27 cellular contexts compared by ENCODE assay signal in genomic region chr11:128567130-128567529, GRCh38. TPM values are rescaled to one million over a fixed set of nuclear protein-coding genes. Genes with fewer than 3 reads are reported as not detected.
DNase-seq lines count a peak whose midpoint lies in the region; ATAC-seq and TF ChIP-seq lines count a peak whose summit lies in the region.
"Had no signal": no experiment of that assay in that cellular context is flagged by ENCODE, and none has a peak within 500 bp of the region (broad histone marks: within the 10 kb centered on the region; RNA-seq: fewer than 3 reads in every experiment).

No MANE protein-coding gene starts in this region.

- H3K4ac ChIP-seq in IMR-90 (ENCODE audit: low read depth, low read length), result no peak overlapping the region

- no peak overlapping the region for H2AK9ac ChIP-seq in IMR-90 (replicated peaks; ENCODE audit: low read depth, low read length, poor library complexity)

- no peak overlapping the region for H3K4me2 ChIP-seq in IMR-90 (ENCODE audit: low read depth, low read length)

- H3K9me3 ChIP-seq in left ventricle myocardium inferior (replicated peaks) (no peaks in the 10 kb centered on the region), right cardiac atrium (ENCODE audit: control insufficient read depth, low read length) (no peaks in the 10 kb centered on the region), IMR-90 (ENCODE audit: control insufficient read depth, insufficient read depth, low read length) (no peaks in the 10 kb centered on the region), neutrophil (no peaks in the 10 kb centered on the region), subcutaneous abdominal adipose tissue (ENCODE audit: control insufficient read depth in 5 of 5, low read length in 5 of 5) (no peaks in the 10 kb centered on the region)
- H3K9me3 ChIP-seq: BE2C, MG63, SJCRH30 had no signal

- H3K4me1 ChIP-seq in left ventricle myocardium inferior (peaks cover 70% of the 10 kb centered on the region), right cardiac atrium (ENCODE audit: control insufficient read depth, insufficient read depth, low read length) (peaks cover 3% of the 10 kb centered on the region), IMR-90 (ENCODE audit: control insufficient read depth, insufficient read depth, low read length) (no peaks in the 10 kb centered on the region), neutrophil (ENCODE audit: control insufficient read depth in 1 of 2, insufficient read depth in 1 of 2, low read depth in 1 of 2, low read length in 1 of 2) (peaks cover 84 to 85% of the 10 kb centered on the region in 2 experiments), subcutaneous abdominal adipose tissue (ENCODE audit: control insufficient read depth in 5 of 5, insufficient read depth in 5 of 5, low read length in 5 of 5) (peaks cover 7 to 60% (median 13%) of the 10 kb centered on the region in 5 donors)
- H3K4me1 ChIP-seq: BE2C, SJCRH30 had no signal

- TF ChIP-seq POLR2A in IMR-90 (IDR thresholded peaks at IDR 0.05; ENCODE audit: low read depth, low read length) (no peak), erythroblast (IDR thresholded peaks at IDR 0.05; ENCODE audit: low read length) (no peak)

- BruUV-seq in IMR-90 (replicated peaks; lab: Mats Ljungman, UMichigan), result no TSS peak

- no peak for TF ChIP-seq RAD21 in IMR-90 (IDR thresholded peaks at IDR 0.05; ENCODE audit: low read length)

- H4K5ac ChIP-seq in IMR-90 (ENCODE audit: low read depth, low read length), result no peak overlapping the region

- H3K27me3 ChIP-seq in left ventricle myocardium inferior (ENCODE audit: low read depth), result no peaks in the 10 kb centered on the region
- no peaks in the 10 kb centered on the region for H3K27me3 ChIP-seq in right cardiac atrium (ENCODE audit: control insufficient read depth, insufficient read depth)
- peaks cover 12% of the 10 kb centered on the region for H3K27me3 ChIP-seq in IMR-90 (ENCODE audit: control insufficient read depth, insufficient read depth, low read length)
- H3K27me3 ChIP-seq in neutrophil, result no peaks in the 10 kb centered on the region
- no peaks in the 10 kb centered on the region for H3K27me3 ChIP-seq in subcutaneous abdominal adipose tissue (ENCODE audit: control insufficient read depth in 5 of 5, insufficient read depth in 4 of 5, low read length in 5 of 5)
- H3K27me3 ChIP-seq: BE2C, MG63, SJCRH30 had no signal

- CTCF ChIA-PET in IMR-90 (lab: Yijun Ruan, JAX) (no interaction called here), GM10248 (lab: Yijun Ruan, JAX) (interaction anchor here (1.0 to 2.0 kb wide), 3 partner anchors 13 to 62 kb away, joined by 3 to 7 read pairs (median 3); no protein-coding TSS in a partner anchor)

- no peak overlapping the region for H4K8ac ChIP-seq in IMR-90 (ENCODE audit: low read depth in 2 of 2, low read length in 2 of 2)

- H3K4me3 ChIP-seq in left ventricle myocardium inferior, result peak overlapping the region; percentile 53
- no peak overlapping the region for H3K4me3 ChIP-seq in right cardiac atrium (ENCODE audit: low read length)
- no peak overlapping the region for H3K4me3 ChIP-seq in IMR-90 (ENCODE audit: insufficient read depth, low read depth, low read length)
- H3K4me3 ChIP-seq in neutrophil (ENCODE audit: low read depth in 1 of 2, low read length in 1 of 2), result peak overlapping the region; percentile 12 to 35
- H3K4me3 ChIP-seq in subcutaneous abdominal adipose tissue (ENCODE audit: low read depth in 1 of 5, low read length in 5 of 5), result no peak overlapping the region
- H3K4me3 ChIP-seq: GM12878, MG63, SJCRH30 had no signal

- DNase-seq in left ventricle myocardium inferior (no peak), right cardiac atrium (no peak), IMR-90 (no peak), erythroblast (lab: John Stamatoyannopoulos, UW) (no peak), GM10248 (ENCODE audit: extremely low spot score) (no peak), SW 1271 (lab: John Stamatoyannopoulos, UW) (no peak)
- DNase-seq: 8988T; ACHN; BE2C; CD4-positive, alpha-beta memory T cell; COR-L47; DMS53; KBM-7; MG63; NCI-H1105 treated with DMSO at 0.1 percent for 48 hours; NCI-H2029; NCI-H446 treated with DMSO at 0.1 percent for 48 hours; NCI-H526; NCI-H82; NK-92 treated with Interleukin-12 subunit alpha and Interleukin-12 subunit beta, amount 100 ng/mL, for 24 hours; PC-3; SJCRH30 had no signal

- no peak overlapping the region for H3K14ac ChIP-seq in IMR-90 (replicated peaks; ENCODE audit: low read depth, low read length)

- peak overlapping the region; percentile 77 for H3K27ac ChIP-seq in left ventricle myocardium inferior (replicated peaks)
- H3K27ac ChIP-seq in right cardiac atrium (ENCODE audit: low read length), result no peak overlapping the region
- H3K27ac ChIP-seq in IMR-90 (ENCODE audit: insufficient read depth, low read length), result no peak overlapping the region
- peak overlapping the region; percentile 84 for H3K27ac ChIP-seq in neutrophil
- H3K27ac ChIP-seq in subcutaneous abdominal adipose tissue (ENCODE audit: low read depth, low read length), result peak overlapping the region; percentile 32
- H3K27ac ChIP-seq: SJCRH30 had no signal

- 85% methylated on average over 3 of the region's 3 CpGs for WGBS in right cardiac atrium
- WGBS in IMR-90 (ENCODE audit: extremely low coverage in 2 of 2, insufficient read length in 1 of 2), 2 experiments, result no CpG with 5 or more reads among the region's 3 CpGs

- no peak overlapping the region for H3K23ac ChIP-seq in IMR-90 (ENCODE audit: low read depth, low read length)

- H3K9me1 ChIP-seq in IMR-90 (ENCODE audit: insufficient read depth, low read length), result no peaks in the 10 kb centered on the region

- H3K9ac ChIP-seq in IMR-90 (ENCODE audit: low read depth, low read length) (no peak overlapping the region), subcutaneous abdominal adipose tissue (ENCODE audit: low read length in 5 of 5) (no peak overlapping the region)

- in situ Hi-C loops in IMR-90 (cut with MboI; ENCODE audit: low sequenced_read_pairs), result no loop called here

- H3K79me1 ChIP-seq in IMR-90 (ENCODE audit: low read depth in 1 of 2, low read length in 2 of 2), result no peaks in the 10 kb centered on the region

- H3K36me3 ChIP-seq in left ventricle myocardium inferior, result no peaks in the 10 kb centered on the region
- no peaks in the 10 kb centered on the region for H3K36me3 ChIP-seq in IMR-90 (ENCODE audit: control insufficient read depth, insufficient read depth, low read length)
- no peaks in the 10 kb centered on the region for H3K36me3 ChIP-seq in neutrophil
- no peaks in the 10 kb centered on the region for H3K36me3 ChIP-seq in subcutaneous abdominal adipose tissue (ENCODE audit: control insufficient read depth in 5 of 5, insufficient read depth in 5 of 5, low read length in 5 of 5)
- H3K36me3 ChIP-seq: BE2C, MG63, SJCRH30 had no signal

- POLR2A ChIA-PET in IMR-90 (lab: Charles Lee; ENCODE audit: unreplicated experiment), result no interaction called here
- POLR2A ChIA-PET in GM10248 (lab: Yijun Ruan, JAX), result no interaction called here

- H4K91ac ChIP-seq in IMR-90 (ENCODE audit: insufficient read depth, low read depth, low read length), result no peak overlapping the region

- TF ChIP-seq CTCF in left ventricle myocardium inferior (IDR thresholded peaks at IDR 0.05; ENCODE audit: borderline replicate concordance), result no peak
- TF ChIP-seq CTCF in IMR-90 (conservative IDR thresholded peaks at IDR 0.05; ENCODE audit: low read depth, low read length), result no peak
- TF ChIP-seq CTCF in neutrophil (IDR thresholded peaks at IDR 0.05), result no peak
- no peak for TF ChIP-seq CTCF in GM10248 (IDR thresholded peaks at IDR 0.05; ENCODE audit: control extremely low read depth, extremely low read depth, low read depth, missing control alignments)

- no peak overlapping the region for H2BK15ac ChIP-seq in IMR-90 (ENCODE audit: low read depth, low read length)

- no peak overlapping the region for H2AFZ ChIP-seq in IMR-90 (replicated peaks; ENCODE audit: low read length, poor library complexity)

- ATAC-seq in right cardiac atrium (no peak), IMR-90 (ENCODE audit: low read depth) (no peak)
- ATAC-seq: GM12878, HCT116, PC-3, SK-N-SH treated with all-trans-retinoic acid at 6 μM for 48 hours had no signal

- H2BK20ac ChIP-seq in IMR-90 (ENCODE audit: low read depth, low read length), result no peak overlapping the region

- H4K20me1 ChIP-seq in IMR-90 (ENCODE audit: insufficient read depth, low read length), result no peaks in the 10 kb centered on the region

- dilution Hi-C loops in IMR-90 (cut with HindIII; ENCODE audit: low sequenced_read_pairs, unreplicated experiment), result no loop called here

- H3K18ac ChIP-seq in IMR-90 (ENCODE audit: low read depth, low read length), result no peak overlapping the region

- intact Hi-C loops in left ventricle myocardium inferior (cut with micrococcal nuclease) (no loop called here), right cardiac atrium (cut with DNase I) (no loop called here), IMR-90 (cut with micrococcal nuclease) (no loop called here)

- H2AK5ac ChIP-seq in IMR-90 (ENCODE audit: low read depth, low read length), result no peak overlapping the region

- no peak overlapping the region for H2BK120ac ChIP-seq in IMR-90 (ENCODE audit: low read depth, low read length)

- H2BK5ac ChIP-seq in IMR-90 (ENCODE audit: low read depth, low read length, poor library complexity, severe bottlenecking), result no peak overlapping the region

- H3K56ac ChIP-seq in IMR-90 (ENCODE audit: extremely low read depth, insufficient read depth, low read length), result no peak overlapping the region

TF ChIP-seq in IMR-90, 13 proteins besides CTCF, POLR2A, EP300 and RAD21:
- TF ChIP-seq CEBPB (IDR thresholded peaks at IDR 0.05; ENCODE audit: low read depth, low read length) (peak; percentile 42; the same call in 1 of the 2 replicates), BHLHE40 (IDR thresholded peaks at IDR 0.05; ENCODE audit: low read depth, low read length) (no peak)

RNA-seq across cellular contexts. Expression of gene ETS1, which starts 20.2 kb away (rescaled TPM):
- total RNA-seq in left ventricle myocardium inferior (45.3 TPM), right cardiac atrium (10 to 100 TPM; 38.3 to 60.6 (median 55.3) TPM), IMR-90 (2012; rRNA removed) (56.3 and 60.3 TPM in 2 replicates)
- polyA plus RNA-seq in right cardiac atrium (24.5 TPM), IMR-90 (2012; rRNA removed) (41.2 and 43.6 TPM in 2 replicates)
- 19.0 and 24.4 TPM in 2 replicates for polyA plus RNA-seq in IMR-90 (2012; cell fraction: cytosol; rRNA removed)
- 13.4 and 42.1 TPM in 2 replicates for polyA plus RNA-seq in IMR-90 (2012; cell fraction: nucleus; rRNA removed; ENCODE audit: low replicate concordance)

Comparison
In these comparisons a context has a peak if more than half of its experiments do, and no peak if none do; other contexts are left out.
1. H3K27ac ChIP-seq: peak in left ventricle myocardium inferior (single experiment), neutrophil (single experiment) and subcutaneous abdominal adipose tissue (single experiment); none in right cardiac atrium (single experiment) and IMR-90 (single experiment).
2. H3K4me3 ChIP-seq: peak in left ventricle myocardium inferior (single experiment) and neutrophil (2 of 2); none in right cardiac atrium (single experiment), IMR-90 (single experiment) and subcutaneous abdominal adipose tissue (0 of 5).